8 cellular contexts compared by ENCODE assay signal in genomic region chr1:33612877-33613487, GRCh38.
A peak's percentile ranks its signal among the peaks of the same experiment; 100 is the strongest.
DNase-seq lines count a peak whose midpoint lies in the region; ATAC-seq and TF ChIP-seq lines count a peak whose summit lies in the region.

No MANE protein-coding gene starts in this region.

- H3K23ac ChIP-seq in mesendoderm (ENCODE audit: low read length): no peak overlapping the region

- no peak for TF ChIP-seq POLR2A in transverse colon (IDR thresholded peaks at IDR 0.05)

- in situ Hi-C loops in transverse colon (cut with MboI; ENCODE audit: low pct_ligation_motif_present in 1 of 4, low pct_unique_long_range_greater_than_20kb in 1 of 4, low sequenced_read_pairs in 3 of 4): no loop called here

- no peaks in the 10 kb centered on the region for H3K36me3 ChIP-seq in endodermal cell (ENCODE audit: control insufficient read depth, insufficient read depth, low read length)
- no peaks in the 10 kb centered on the region for H3K36me3 ChIP-seq in mesendoderm (ENCODE audit: control insufficient read depth, insufficient read depth, low read length)
- H3K36me3 ChIP-seq in transverse colon: no peaks in the 10 kb centered on the region

- H3K9me3 Mint-ChIP-seq in endodermal cell: no peaks in the 10 kb centered on the region

- H2BK15ac ChIP-seq in mesendoderm (replicated peaks; ENCODE audit: low read depth): no peak overlapping the region

- no peaks in the 10 kb centered on the region for H3K36me3 Mint-ChIP-seq in endodermal cell (ENCODE audit: low read depth)

- H3K56ac ChIP-seq in mesendoderm (ENCODE audit: low read length): no peak overlapping the region

- ATAC-seq in HG03442 (IDR thresholded peaks at IDR 0.05; ENCODE audit: unreplicated experiment): no peak

- H4K8ac ChIP-seq in mesendoderm (ENCODE audit: low read depth, low read length): no peak overlapping the region

- no peak overlapping the region for H2BK120ac ChIP-seq in mesendoderm (ENCODE audit: low read depth, low read length)

- H4K5ac ChIP-seq in mesendoderm (ENCODE audit: low read length): no peak overlapping the region

- H3K79me2 ChIP-seq in mesendoderm (ENCODE audit: control insufficient read depth, insufficient read depth, low read length): no peaks in the 10 kb centered on the region

- H3K4me3 ChIP-seq in endodermal cell (ENCODE audit: low read length): no peak overlapping the region
- H3K4me3 ChIP-seq in mesendoderm (ENCODE audit: low read length): no peak overlapping the region
- H3K4me3 ChIP-seq in transverse colon: no peak overlapping the region

- no peak overlapping the region for H2AK5ac ChIP-seq in mesendoderm (ENCODE audit: low read length)

- no peak overlapping the region for H3K4me2 ChIP-seq in mesendoderm (ENCODE audit: low read length)

- no peak overlapping the region for H3K4me3 Mint-ChIP-seq in endodermal cell

- no peaks in the 10 kb centered on the region for H3K4me1 Mint-ChIP-seq in endodermal cell

- no peak overlapping the region for H2BK5ac ChIP-seq in mesendoderm (ENCODE audit: low read length)

- H3K9me3 ChIP-seq in endodermal cell (ENCODE audit: control insufficient read depth, low read length) (no peaks in the 10 kb centered on the region), transverse colon (no peaks in the 10 kb centered on the region)

- no peak overlapping the region for H3K27ac Mint-ChIP-seq in endodermal cell

- intact Hi-C loops in transverse colon (cut with DNase I; ENCODE audit: low total_unique reads): no loop called here

- no peak overlapping the region for H3K4ac ChIP-seq in mesendoderm (ENCODE audit: low read depth, low read length)

- 47 to 61% methylated on average over 9 to 11 of the region's 11 CpGs for WGBS in endodermal cell (ENCODE audit: insufficient coverage in 1 of 2, insufficient read length in 1 of 2), 2 experiments
- WGBS in mesendoderm (ENCODE audit: extremely low coverage, insufficient coverage, low lambda C conversion rate): no CpG with 5 or more reads among the region's 11 CpGs
- 20 to 30% methylated on average over 4 to 11 of the region's 11 CpGs for WGBS in transverse colon (ENCODE audit: low coverage in 1 of 2), 2 donors

- DNase-seq in activated T-cell treated with anti-CD3 and anti-CD28 coated beads for 48 hours (ENCODE audit: low read depth): peak; percentile 14
- DNase-seq in activated T-cell treated with anti-CD3 and anti-CD28 coated beads for 4 hours: no peak
- peak; percentile 76 for DNase-seq in NAMALWA (ENCODE audit: low spot score)
- DNase-seq in SK-N-DZ (ENCODE audit: low spot score): peak; percentile 68
- peak; percentile 92 for DNase-seq in endodermal cell
- DNase-seq in mesendoderm: peak; percentile 84
- DNase-seq in transverse colon: peak; percentile 38

- no peak overlapping the region for H3K9ac ChIP-seq in endodermal cell (ENCODE audit: extremely low read depth, low read length, poor library complexity, severe bottlenecking)
- no peak overlapping the region for H3K9ac ChIP-seq in mesendoderm (ENCODE audit: low read length)

- H3K27me3 ChIP-seq in endodermal cell (ENCODE audit: control insufficient read depth, insufficient read depth, low read length, poor library complexity, severe bottlenecking): no peaks in the 10 kb centered on the region
- no peaks in the 10 kb centered on the region for H3K27me3 ChIP-seq in mesendoderm (ENCODE audit: insufficient read depth, low read length, poor library complexity)
- H3K27me3 ChIP-seq in transverse colon: peaks cover 8% of the 10 kb centered on the region

- peaks cover 10% of the 10 kb centered on the region for H3K27me3 Mint-ChIP-seq in endodermal cell (ENCODE audit: insufficient read depth)

- no peaks in the 10 kb centered on the region for H3K79me1 ChIP-seq in mesendoderm (ENCODE audit: low read length)

- no peak overlapping the region for H3K18ac ChIP-seq in mesendoderm (ENCODE audit: low read length)

- H3K27ac ChIP-seq in endodermal cell (ENCODE audit: low read depth, low read length): no peak overlapping the region
- H3K27ac ChIP-seq in mesendoderm (ENCODE audit: low read depth, low read length): no peak overlapping the region
- H3K27ac ChIP-seq in transverse colon: no peak overlapping the region

- TF ChIP-seq EP300 in transverse colon (IDR thresholded peaks at IDR 0.05; ENCODE audit: low read depth): no peak

- peak; percentile 90 for TF ChIP-seq CTCF in endodermal cell (conservative IDR thresholded peaks at IDR 0.05)
- peak; percentile 65 to 80 (median 75) for TF ChIP-seq CTCF in transverse colon (IDR thresholded peaks at IDR 0.05)

- no peaks in the 10 kb centered on the region for H3K4me1 ChIP-seq in endodermal cell (ENCODE audit: control insufficient read depth, insufficient read depth, low read length)
- H3K4me1 ChIP-seq in mesendoderm (ENCODE audit: control insufficient read depth, low read depth, low read length): no peaks in the 10 kb centered on the region
- H3K4me1 ChIP-seq in transverse colon: no peaks in the 10 kb centered on the region
